Comparison of ENCODE assay signal across 16 cellular contexts in genomic region chr3:96266395-96267187, GRCh38.
DNase-seq lines count a peak whose midpoint lies in the region; ATAC-seq and TF ChIP-seq lines count a peak whose summit lies in the region.
"Had no signal": no experiment of that assay in that cellular context is flagged by ENCODE, and none has a peak within 500 bp of the region (broad histone marks: within the 10 kb centered on the region; RNA-seq: fewer than 3 reads in every experiment).

No MANE protein-coding gene starts in this region.

- no peak for TF ChIP-seq POLR2A in heart left ventricle (IDR thresholded peaks at IDR 0.05)

- ATAC-seq in heart left ventricle (peak in 3 of 4 donors; percentile 74 to 89 (median 84)), GM18511 (IDR thresholded peaks at IDR 0.05; ENCODE audit: unreplicated experiment) (no peak), HG02884 (IDR thresholded peaks at IDR 0.05; ENCODE audit: unreplicated experiment) (no peak)
- ATAC-seq: esophagus mucosa; naive thymus-derived CD8-positive, alpha-beta T cell; Panc1 had no signal

- H3K4me3 ChIP-seq in astrocyte of the spinal cord (ENCODE audit: low read depth, low read length) (no peak overlapping the region), heart left ventricle (no peak overlapping the region), retinal pigment epithelial cell (ENCODE audit: low read length) (no peak overlapping the region)
- H3K4me3 ChIP-seq: coronary artery, suprapubic skin had no signal

- WGBS in heart left ventricle, 4 donors = 14 to 25% (median 21%) methylated on average over 3 of the region's 3 CpGs

- no peaks in the 10 kb centered on the region for H3K36me3 ChIP-seq in heart left ventricle
- H3K36me3 ChIP-seq: suprapubic skin had no signal

- intact Hi-C loops in heart left ventricle (cut with DNase I) = no loop called here

- no peaks in the 10 kb centered on the region for H3K27me3 ChIP-seq in heart left ventricle
- H3K27me3 ChIP-seq: suprapubic skin had no signal

- peaks cover 0 to 2% (median 0%) of the 10 kb centered on the region in 12 donors for H3K9me3 ChIP-seq in heart left ventricle
- H3K9me3 ChIP-seq: suprapubic skin had no signal

- TF ChIP-seq CTCF in astrocyte of the spinal cord (IDR thresholded peaks at IDR 0.05; ENCODE audit: low read depth, low read length) (no peak), heart left ventricle (IDR thresholded peaks at IDR 0.05) (no peak), retinal pigment epithelial cell (conservative IDR thresholded peaks at IDR 0.05; ENCODE audit: low read depth, low read length) (no peak)

- DNase-seq in HuH-7 (ENCODE audit: low spot score) (peak; percentile 31), astrocyte of the spinal cord (ENCODE audit: low read depth, low spot score) (peak; percentile 22), heart left ventricle (no peak), retinal pigment epithelial cell (ENCODE audit: low read depth) (peak; percentile 77), NCI-H526 (lab: John Stamatoyannopoulos, UW) (no peak), SW 1271 (lab: John Stamatoyannopoulos, UW) (no peak)
- DNase-seq: activated CD4-positive, alpha-beta memory T cell treated with anti-CD3 and anti-CD28 coated beads for 36 hours; naive thymus-derived CD8-positive, alpha-beta T cell; NCI-H2081; NCI-H69 had no signal

- peak overlapping the region in 3 of 12 donors; percentile 11 to 18 (median 15) for H3K27ac ChIP-seq in heart left ventricle
- H3K27ac ChIP-seq: coronary artery, suprapubic skin had no signal

- in situ Hi-C loops in astrocyte of the spinal cord (cut with HindIII; ENCODE audit: low sequenced_read_pairs) = no loop called here

- peaks cover 0 to 13% (median 0%) of the 10 kb centered on the region in 12 donors for H3K4me1 ChIP-seq in heart left ventricle
- H3K4me1 ChIP-seq: suprapubic skin had no signal

Comparison
In these comparisons a context has a peak if more than half of its experiments do, and no peak if none do; other contexts are left out.
1. DNase-seq: peak in HuH-7 (single experiment), astrocyte of the spinal cord (single experiment) and retinal pigment epithelial cell (single experiment); none in heart left ventricle (0 of 5), NCI-H526 (0 of 2) and SW 1271 (0 of 2).
2. ATAC-seq: peak in heart left ventricle (3 of 4); none in GM18511 (single experiment) and HG02884 (single experiment).